Comparison of ENCODE assay signal across 25 cellular contexts in the genomic region with DNA sequence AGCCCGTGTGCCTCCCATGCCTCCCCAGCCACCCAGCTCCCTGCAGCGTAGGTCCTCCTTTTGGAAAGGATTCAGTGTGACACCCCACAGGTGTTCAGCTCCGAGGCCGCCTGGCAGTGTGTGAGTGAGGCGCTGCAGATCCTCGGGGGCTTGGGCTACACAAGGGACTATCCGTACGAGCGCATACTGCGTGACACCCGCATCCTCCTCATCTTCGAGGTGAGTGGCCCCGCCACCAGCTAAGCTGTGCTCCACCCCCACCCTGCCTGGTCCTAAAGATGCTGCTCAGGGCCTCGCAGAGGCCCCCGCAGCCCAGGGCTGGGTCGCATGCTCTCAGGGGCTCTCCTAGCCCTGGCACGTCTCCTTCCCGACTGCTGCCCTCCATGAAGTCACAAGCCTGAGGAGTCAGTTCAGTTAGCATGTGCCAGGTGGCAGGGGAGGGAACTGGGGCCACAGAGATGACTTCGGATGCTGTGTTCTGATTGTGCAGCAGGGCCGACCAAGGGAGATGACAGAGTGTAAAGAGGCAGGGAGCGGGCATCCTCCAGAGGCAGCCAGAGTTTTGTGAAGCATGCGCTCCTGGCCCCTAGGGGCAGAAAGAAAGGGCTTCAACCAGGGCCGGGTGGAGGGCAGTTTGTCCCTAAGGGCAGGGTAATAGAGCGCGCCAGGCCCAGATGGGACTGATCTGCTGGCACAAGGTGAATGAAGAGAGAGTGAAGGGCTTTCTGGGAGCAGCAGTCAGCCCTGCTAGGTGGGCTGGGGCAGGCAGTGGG. TPM values are rescaled to one million over a fixed set of nuclear protein-coding genes. Genes with fewer than 3 reads are reported as not detected.
DNase-seq lines count a peak whose midpoint lies in the region; ATAC-seq, FAIRE-seq and TF ChIP-seq lines count a peak whose summit lies in the region.
"Had no signal": no experiment of that assay in that cellular context is flagged by ENCODE, and none has a peak within 500 bp of the region (broad histone marks: within the 10 kb centered on the region; RNA-seq: fewer than 3 reads in every experiment).

No MANE protein-coding gene starts in this region.

- POLR2A ChIA-PET in GM12878 (lab: Charles Lee) = no interaction called here
- POLR2A ChIA-PET in activated CD8-positive, alpha-beta T cell treated with anti-CD3 and anti-CD28 coated beads, Interleukin-2, amount 10 ng/mL, durations not matched to agents 7 days and 5 days (lab: Charles Lee) = interaction anchor here (1.5 kb wide), 1 partner anchor 17 kb away, joined by 5 read pairs; no protein-coding TSS in a partner anchor

- no peak overlapping the region for H2AFZ ChIP-seq in GM12878 (ENCODE audit: control insufficient read depth, low read depth, low read length)

- SMC1A ChIA-PET in GM12878 (lab: Charles Lee; ENCODE audit: uncharacterized antibody, unreplicated experiment) = no interaction called here

- RAD21 ChIA-PET in GM12878 (lab: Charles Lee; ENCODE audit: unreplicated experiment) = no interaction called here

- no peaks in the 10 kb centered on the region for H3K79me2 ChIP-seq in GM12878 (ENCODE audit: control insufficient read depth, insufficient read depth, low read length)

- 0 out of 2 replicates have a peak, but pooled peaks have one; percentile 12 for TF ChIP-seq POLR2A in GM12878 (IDR thresholded peaks at IDR 0.05; ENCODE audit: low read depth, low read length)

- no peaks in the 10 kb centered on the region for H3K9me3 Mint-ChIP-seq in stimulated activated naive CD8-positive, alpha-beta T cell treated with anti-CD3 and anti-CD28 coated beads, Interleukin-15, amount 100 ng/mL, for 72 hours
- peaks cover 6% of the 10 kb centered on the region for H3K9me3 Mint-ChIP-seq in glutamatergic neuron (ENCODE audit: unreplicated experiment)
- no peaks in the 10 kb centered on the region for H3K9me3 Mint-ChIP-seq in activated CD8-positive, alpha-beta T cell treated with anti-CD3 and anti-CD28 coated beads, Interleukin-2, amount 10 ng/mL, durations not matched to agents 7 days and 5 days (ENCODE audit: insufficient read depth)
- H3K9me3 Mint-ChIP-seq: CD4-positive, CD25-positive, alpha-beta regulatory T cell had no signal

- no peak overlapping the region for H3K9ac ChIP-seq in GM12878 (ENCODE audit: control insufficient read depth, insufficient read depth, low read length)

- no peak for TF ChIP-seq CTCF in GM12878 (IDR thresholded peaks at IDR 0.05 in 2 of 3, conservative IDR thresholded peaks at IDR 0.05 in 1 of 3; ENCODE audit: control insufficient read depth in 2 of 3, extremely low read depth in 1 of 3, insufficient read depth in 1 of 3, low read depth in 3 of 3, low read length in 3 of 3)
- no peak for TF ChIP-seq CTCF in glutamatergic neuron (IDR thresholded peaks at IDR 0.05; ENCODE audit: partially characterized antibody, unreplicated experiment)

- ATAC-seq in stimulated activated naive CD8-positive, alpha-beta T cell treated with anti-CD3 and anti-CD28 coated beads, Interleukin-15, amount 100 ng/mL, for 72 hours = no peak
- no peak for ATAC-seq in stimulated activated naive CD8-positive, alpha-beta T cell treated with anti-CD3 and anti-CD28 coated beads, Interleukin-15, Interleukin-2, amounts not matched to agents 100 U/mL and 50 U/mL, for 24 hours
- ATAC-seq in GM12878 = no peak
- no peak for ATAC-seq in activated CD8-positive, alpha-beta T cell treated with anti-CD3 and anti-CD28 coated beads, Interleukin-2, amount 10 ng/mL, durations not matched to agents 7 days and 5 days
- ATAC-seq: HepG2, K562 had no signal

- no peak overlapping the region for H3K4me3 Mint-ChIP-seq in stimulated activated naive CD8-positive, alpha-beta T cell treated with anti-CD3 and anti-CD28 coated beads, Interleukin-15, amount 100 ng/mL, for 72 hours
- no peak overlapping the region for H3K4me3 Mint-ChIP-seq in glutamatergic neuron (ENCODE audit: unreplicated experiment)
- H3K4me3 Mint-ChIP-seq in activated CD8-positive, alpha-beta T cell treated with anti-CD3 and anti-CD28 coated beads, Interleukin-2, amount 10 ng/mL, durations not matched to agents 7 days and 5 days = no peak overlapping the region
- H3K4me3 Mint-ChIP-seq: CD4-positive, CD25-positive, alpha-beta regulatory T cell had no signal

- no peaks in the 10 kb centered on the region for H3K27me3 ChIP-seq in GM12878 (replicated peaks in 1 of 2; ENCODE audit: control insufficient read depth in 2 of 2, insufficient read depth in 2 of 2, low read length in 1 of 2)
- no peaks in the 10 kb centered on the region for H3K27me3 ChIP-seq in small intestine (ENCODE audit: control insufficient read depth in 2 of 2, insufficient read depth in 2 of 2, low read length in 2 of 2)
- H3K27me3 ChIP-seq: BE2C had no signal

- WGBS in GM12878 (ENCODE audit: insufficient coverage, insufficient replicate concordance, low lambda C conversion rate, missing lambda C conversion rate) = 96% methylated on average over 25 of the region's 25 CpGs
- WGBS in small intestine, 3 donors = 93% methylated on average over 25 of the region's 25 CpGs

- H3K27me3 Mint-ChIP-seq in stimulated activated naive CD8-positive, alpha-beta T cell treated with anti-CD3 and anti-CD28 coated beads, Interleukin-15, amount 100 ng/mL, for 72 hours = no peaks in the 10 kb centered on the region
- H3K27me3 Mint-ChIP-seq in glutamatergic neuron (ENCODE audit: unreplicated experiment) = peaks cover 11% of the 10 kb centered on the region
- H3K27me3 Mint-ChIP-seq in activated CD8-positive, alpha-beta T cell treated with anti-CD3 and anti-CD28 coated beads, Interleukin-2, amount 10 ng/mL, durations not matched to agents 7 days and 5 days (ENCODE audit: low read depth) = no peaks in the 10 kb centered on the region
- H3K27me3 Mint-ChIP-seq: CD4-positive, CD25-positive, alpha-beta regulatory T cell had no signal

- no peak overlapping the region for H3K4me2 ChIP-seq in GM12878 (ENCODE audit: control insufficient read depth, insufficient read depth)

- no TSS peak for BruUV-seq in GM12878 (replicated peaks; lab: Mats Ljungman, UMichigan)

- no peak for DNase-seq in stimulated activated naive CD8-positive, alpha-beta T cell treated with anti-CD3 and anti-CD28 coated beads, Interleukin-15, amount 100 ng/mL, for 72 hours
- DNase-seq in stimulated activated naive CD8-positive, alpha-beta T cell treated with anti-CD3 and anti-CD28 coated beads, Interleukin-15, Interleukin-2, amounts not matched to agents 100 U/mL and 50 U/mL, for 24 hours = no peak
- no peak for DNase-seq in GM12878 (ENCODE audit: low read depth, low spot score)
- no peak for DNase-seq in glutamatergic neuron
- DNase-seq in activated CD8-positive, alpha-beta T cell treated with anti-CD3 and anti-CD28 coated beads, Interleukin-2, amount 10 ng/mL, durations not matched to agents 7 days and 5 days = no peak
- DNase-seq in activated CD4-positive, alpha-beta T cell treated with anti-CD3 and anti-CD28 coated beads for 48 hours = no peak
- no peak for DNase-seq in small intestine
- DNase-seq: BE2C; CD4-positive, CD25-positive, alpha-beta regulatory T cell; DMS79; MM.1S; NCI-H1048; NCI-H1417 treated with DMSO at 0.1 percent for 48 hours; NCI-H187; NCI-H226; NCI-H524; NCI-H774; NK-92 treated with Interleukin-12 subunit alpha and Interleukin-12 subunit beta, amount 100 ng/mL, for 24 hours; SHP77 treated with DMSO at 0.1 percent for 48 hours had no signal

- intact Hi-C loops in GM12878 (cut with micrococcal nuclease; ENCODE audit: unreplicated experiment) = no loop called here

- no peak for TF ChIP-seq EP300 in GM12878 (IDR thresholded peaks at IDR 0.05; ENCODE audit: borderline replicate concordance in 1 of 2, control insufficient read depth in 1 of 2, low read depth in 2 of 2, low read length in 2 of 2)

- FAIRE-seq in GM12878 (lab: Jason Lieb, UNC) (no peak), small intestine (lab: Jason Lieb, UNC) (no peak)
- FAIRE-seq: GM12891, HepG2, K562 had no signal

- H3K36me3 Mint-ChIP-seq in glutamatergic neuron (ENCODE audit: unreplicated experiment) = peaks cover 4% of the 10 kb centered on the region
- H3K36me3 Mint-ChIP-seq in activated CD8-positive, alpha-beta T cell treated with anti-CD3 and anti-CD28 coated beads, Interleukin-2, amount 10 ng/mL, durations not matched to agents 7 days and 5 days (ENCODE audit: low read depth) = peaks cover 37% of the 10 kb centered on the region

- in situ Hi-C loops in GM12878 (cut with MboI) = no loop called here

- CTCF ChIA-PET in GM12878 (lab: Yijun Ruan, JAX) = no interaction called here
- CTCF ChIA-PET in activated CD8-positive, alpha-beta T cell treated with anti-CD3 and anti-CD28 coated beads, Interleukin-2, amount 10 ng/mL, durations not matched to agents 7 days and 5 days (lab: Charles Lee) = interaction anchor here (0.8 kb wide), 1 partner anchor 297 kb away, joined by 3 read pairs; no protein-coding TSS in a partner anchor

- H3K4me3 ChIP-seq in GM12878 (no peak overlapping the region), small intestine (ENCODE audit: low read depth in 1 of 2, low read length in 2 of 2) (no peak overlapping the region)
- H3K4me3 ChIP-seq: HAP-1, K562 had no signal

- no peaks in the 10 kb centered on the region for H3K4me1 Mint-ChIP-seq in stimulated activated naive CD8-positive, alpha-beta T cell treated with anti-CD3 and anti-CD28 coated beads, Interleukin-15, amount 100 ng/mL, for 72 hours
- peaks cover 8% of the 10 kb centered on the region for H3K4me1 Mint-ChIP-seq in glutamatergic neuron (ENCODE audit: low read depth, unreplicated experiment)
- H3K4me1 Mint-ChIP-seq in activated CD8-positive, alpha-beta T cell treated with anti-CD3 and anti-CD28 coated beads, Interleukin-2, amount 10 ng/mL, durations not matched to agents 7 days and 5 days (ENCODE audit: low read depth) = no peaks in the 10 kb centered on the region

- no peaks in the 10 kb centered on the region for H3K9me3 ChIP-seq in GM12878 (replicated peaks; ENCODE audit: control insufficient read depth, insufficient read depth, low read length)
- no peaks in the 10 kb centered on the region for H3K9me3 ChIP-seq in small intestine (ENCODE audit: control insufficient read depth, low read depth)
- H3K9me3 ChIP-seq: BE2C, HAP-1 had no signal

- no peaks in the 10 kb centered on the region for H4K20me1 ChIP-seq in GM12878 (ENCODE audit: control insufficient read depth, insufficient read depth)

- H3K27ac ChIP-seq in GM12878 (ENCODE audit: control insufficient read depth, insufficient read depth) (no peak overlapping the region), small intestine (ENCODE audit: low read depth in 1 of 2, low read length in 1 of 2) (no peak overlapping the region)
- H3K27ac ChIP-seq: HL-60, RWPE1 had no signal

- peak overlapping the region; percentile 55 to 77 for H3K27ac Mint-ChIP-seq in stimulated activated naive CD8-positive, alpha-beta T cell treated with anti-CD3 and anti-CD28 coated beads, Interleukin-15, amount 100 ng/mL, for 72 hours
- H3K27ac Mint-ChIP-seq in glutamatergic neuron (ENCODE audit: unreplicated experiment) = peak overlapping the region; percentile 68
- H3K27ac Mint-ChIP-seq in activated CD8-positive, alpha-beta T cell treated with anti-CD3 and anti-CD28 coated beads, Interleukin-2, amount 10 ng/mL, durations not matched to agents 7 days and 5 days = no peak overlapping the region

- no peak for TF ChIP-seq RAD21 in GM12878 (IDR thresholded peaks at IDR 0.05; ENCODE audit: insufficient read depth, low read depth, low read length)

- H3K4me1 ChIP-seq in GM12878 (ENCODE audit: control insufficient read depth, insufficient read depth, low read length) (no peaks in the 10 kb centered on the region), small intestine (ENCODE audit: control insufficient read depth in 2 of 2, insufficient read depth in 1 of 2, low read depth in 1 of 2, low read length in 1 of 2) (no peaks in the 10 kb centered on the region)
- H3K4me1 ChIP-seq: BE2C, HAP-1 had no signal

- peaks cover 15 to 39% of the 10 kb centered on the region in 2 experiments for H3K36me3 ChIP-seq in GM12878 (ENCODE audit: control insufficient read depth in 2 of 2, insufficient read depth in 2 of 2, low read length in 1 of 2)
- peaks cover 18 to 23% of the 10 kb centered on the region in 2 donors for H3K36me3 ChIP-seq in small intestine (ENCODE audit: control insufficient read depth in 2 of 2, insufficient read depth in 2 of 2, low read length in 2 of 2)

RNA-seq across cellular contexts. Expression of gene ACAD9, which starts 26.8 kb away (rescaled TPM):
- 117 and 142 TPM in 2 replicates for total RNA-seq in GM12878 (2013; cell fraction: nucleolus; rRNA removed)
- 43.8 and 47.6 TPM in 2 replicates for total RNA-seq in GM12878 (2014; rRNA removed)
- 31.2 and 33.4 TPM in 2 replicates for total RNA-seq in GM12878 (2014; rRNA removed; fragmentation: Illumina TruSeq; extraction: Trizol)
- 50.0 and 54.0 TPM in 2 replicates for total RNA-seq in GM12878 (2021)
- 11.5 TPM for polyA plus RNA-seq in GM12878 (2011; ENCODE audit: low read depth)
- polyA plus RNA-seq in GM12878 (2011; rRNA removed) = 19.9 and 31.7 TPM in 2 replicates
- 38.5 and 43.8 TPM in 2 replicates for polyA plus RNA-seq in GM12878 (2011; cell fraction: cytosol; rRNA removed)
- polyA plus RNA-seq in GM12878 (2011; cell fraction: nucleus; rRNA removed) = 80.0 and 94.9 TPM in 2 replicates
- 19.4 and 22.8 TPM in 2 replicates for polyA plus RNA-seq in GM12878 (2012)
- 35.2 and 39.8 TPM in 2 replicates for polyA plus RNA-seq in GM12878 (2014; fragmentation: Illumina TruSeq; extraction: Trizol)
- polyA plus RNA-seq in GM12878 (2014; fragmentation: Nextera tagmentation; extraction: Ambion mirVana) = 10 to 100 TPM; 12.7 to 21.5 TPM
- polyA plus RNA-seq in GM12878 (2014; rRNA removed) = 53.8 and 54.4 TPM in 2 replicates
- polyA plus RNA-seq in GM12878 (2016; fragmentation: Nextera tagmentation; extraction: Ambion mirVana) = 10 to 100 TPM; 55.9 to 63.1 TPM
- polyA minus RNA-seq in GM12878 (2011; rRNA and poly(A)+ RNA removed) = 39.1 and 59.7 TPM in 2 replicates
- 9.6 and 14.9 TPM in 2 replicates for polyA minus RNA-seq in GM12878 (2011; cell fraction: cytosol; rRNA and poly(A)+ RNA removed)
- 48.0 and 101 TPM in 2 replicates for polyA minus RNA-seq in GM12878 (2011; cell fraction: nucleus; rRNA and poly(A)+ RNA removed)
- 44.1 TPM for total RNA-seq in glutamatergic neuron (ENCODE audit: unreplicated experiment)
- 10 to 100 TPM; 61.3 to 68.3 TPM for total RNA-seq in activated CD8-positive, alpha-beta T cell treated with anti-CD3 and anti-CD28 coated beads, Interleukin-2, amount 10 ng/mL, durations not matched to agents 7 days and 5 days
- 10 to 100 TPM; 17.3 to 29.8 (median 20.1) TPM for polyA plus RNA-seq in small intestine
